In the genomic region with DNA sequence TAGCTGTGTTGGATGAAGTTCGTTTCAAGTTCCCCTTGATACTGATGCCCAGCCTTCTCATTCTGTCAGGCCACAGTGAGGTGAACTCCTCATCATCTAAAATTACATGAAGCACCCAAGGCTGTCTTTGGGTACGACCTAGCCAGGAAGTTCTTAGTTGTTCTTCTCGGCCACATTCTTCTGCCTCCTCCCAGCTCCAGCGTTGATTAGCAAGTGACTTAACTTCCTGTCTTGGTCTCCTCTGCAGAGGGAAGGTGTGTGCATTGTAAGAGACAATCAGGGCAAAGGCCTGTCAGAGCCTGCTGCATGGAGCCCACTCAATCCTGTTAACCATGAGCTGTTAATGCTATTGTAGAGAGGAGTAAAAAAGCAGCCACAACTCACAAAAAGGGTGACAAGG, we compare ENCODE assay signal across 15 cellular contexts. TPM values are rescaled to one million over a fixed set of nuclear protein-coding genes. Genes with fewer than 3 reads are reported as not detected.
DNase-seq lines count a peak whose midpoint lies in the region; ATAC-seq and TF ChIP-seq lines count a peak whose summit lies in the region.
"Had no signal": no experiment of that assay in that cellular context is flagged by ENCODE, and none has a peak within 500 bp of the region (broad histone marks: within the 10 kb centered on the region; RNA-seq: fewer than 3 reads in every experiment).

No MANE protein-coding gene starts in this region.

- no peak for DNase-seq in activated naive CD8-positive, alpha-beta T cell treated with anti-CD3 and anti-CD28 coated beads, Interleukin-2, amount 10 ng/mL, durations not matched to agents 7 days and 5 days
- no peak for DNase-seq in activated naive CD8-positive, alpha-beta T cell treated with anti-CD3 and anti-CD28 coated beads for 36 hours
- DNase-seq in OCI-LY7 (ENCODE audit: low spot score) = peak; percentile 17
- DNase-seq in natural killer cell = no peak
- no peak for DNase-seq in HUDEP-2 (lab: John Stamatoyannopoulos, UW; ENCODE audit: unreplicated experiment in 76 of 76)
- DNase-seq: BE2C; Caco-2; CD8-positive, alpha-beta T cell; GF-D8; GM23248; IMR-90 had no signal

- TF ChIP-seq CTCF in OCI-LY7 (conservative IDR thresholded peaks at IDR 0.05; ENCODE audit: low read length) = no peak
- no peak for TF ChIP-seq CTCF in natural killer cell (IDR thresholded peaks at IDR 0.05)

- H3K27me3 Mint-ChIP-seq in activated naive CD8-positive, alpha-beta T cell treated with anti-CD3 and anti-CD28 coated beads, Interleukin-2, amount 10 ng/mL, durations not matched to agents 7 days and 5 days = no peaks in the 10 kb centered on the region
- peaks cover 6% of the 10 kb centered on the region for H3K27me3 Mint-ChIP-seq in activated naive CD8-positive, alpha-beta T cell treated with anti-CD3 and anti-CD28 coated beads for 36 hours
- H3K27me3 Mint-ChIP-seq in natural killer cell (ENCODE audit: low read depth in 2 of 2) = peaks cover 0 to 2% of the 10 kb centered on the region in 2 donors

- intact Hi-C loops in OCI-LY7 (cut with micrococcal nuclease; ENCODE audit: unreplicated experiment) = no loop called here
- intact Hi-C loops in natural killer cell (cut with micrococcal nuclease) = no loop called here

- no peaks in the 10 kb centered on the region for H3K9me3 ChIP-seq in OCI-LY7 (ENCODE audit: low read length)
- H3K9me3 ChIP-seq: BE2C had no signal

- H3K4me3 ChIP-seq in OCI-LY7 (ENCODE audit: low read depth, low read length, poor library complexity, severe bottlenecking) = no peak overlapping the region
- H3K4me3 ChIP-seq: A549, GM23248 had no signal

- no peak overlapping the region for H3K27ac ChIP-seq in OCI-LY7 (ENCODE audit: low read depth, low read length, poor library complexity, severe bottlenecking)
- H3K27ac ChIP-seq: A549, GM23248 had no signal

- no peaks in the 10 kb centered on the region for H3K9me2 ChIP-seq in OCI-LY7 (ENCODE audit: insufficient read depth, low read length)

- CTCF ChIA-PET in OCI-LY7 (lab: Charles Lee; ENCODE audit: unreplicated experiment) = no interaction called here

- no peaks in the 10 kb centered on the region for H3K36me3 ChIP-seq in OCI-LY7 (ENCODE audit: insufficient read depth, low read length)
- H3K36me3 ChIP-seq: BE2C had no signal

- peak overlapping the region; percentile 54 for H3K27ac Mint-ChIP-seq in activated naive CD8-positive, alpha-beta T cell treated with anti-CD3 and anti-CD28 coated beads, Interleukin-2, amount 10 ng/mL, durations not matched to agents 7 days and 5 days
- H3K27ac Mint-ChIP-seq in activated naive CD8-positive, alpha-beta T cell treated with anti-CD3 and anti-CD28 coated beads for 36 hours = no peak overlapping the region
- H3K27ac Mint-ChIP-seq in natural killer cell = peak overlapping the region; percentile 41 to 80
- H3K27ac Mint-ChIP-seq: CD8-positive, alpha-beta T cell had no signal

- H3K4me1 Mint-ChIP-seq in activated naive CD8-positive, alpha-beta T cell treated with anti-CD3 and anti-CD28 coated beads, Interleukin-2, amount 10 ng/mL, durations not matched to agents 7 days and 5 days = no peaks in the 10 kb centered on the region
- no peaks in the 10 kb centered on the region for H3K4me1 Mint-ChIP-seq in activated naive CD8-positive, alpha-beta T cell treated with anti-CD3 and anti-CD28 coated beads for 36 hours
- peaks cover 20 to 35% of the 10 kb centered on the region in 2 donors for H3K4me1 Mint-ChIP-seq in natural killer cell
- H3K4me1 Mint-ChIP-seq: CD14-positive monocyte had no signal

- peaks cover 7% of the 10 kb centered on the region for H3K4me1 ChIP-seq in OCI-LY7 (ENCODE audit: insufficient read depth, low read length, poor library complexity, severe bottlenecking)
- H3K4me1 ChIP-seq: A549, BE2C, Caco-2 had no signal

- no peaks in the 10 kb centered on the region for H3K36me3 Mint-ChIP-seq in activated naive CD8-positive, alpha-beta T cell treated with anti-CD3 and anti-CD28 coated beads, Interleukin-2, amount 10 ng/mL, durations not matched to agents 7 days and 5 days
- H3K36me3 Mint-ChIP-seq in activated naive CD8-positive, alpha-beta T cell treated with anti-CD3 and anti-CD28 coated beads for 36 hours = no peaks in the 10 kb centered on the region
- H3K36me3 Mint-ChIP-seq in natural killer cell = no peaks in the 10 kb centered on the region
- H3K36me3 Mint-ChIP-seq: CD14-positive monocyte; CD8-positive, alpha-beta T cell had no signal

- peaks cover 4% of the 10 kb centered on the region for H3K9me3 Mint-ChIP-seq in activated naive CD8-positive, alpha-beta T cell treated with anti-CD3 and anti-CD28 coated beads, Interleukin-2, amount 10 ng/mL, durations not matched to agents 7 days and 5 days
- H3K9me3 Mint-ChIP-seq in activated naive CD8-positive, alpha-beta T cell treated with anti-CD3 and anti-CD28 coated beads for 36 hours = peaks cover 8% of the 10 kb centered on the region
- H3K9me3 Mint-ChIP-seq in natural killer cell = peaks cover 3 to 5% of the 10 kb centered on the region in 2 donors

- peak overlapping the region; percentile 25; the same call in 1 of the 2 replicates for H2AFZ ChIP-seq in OCI-LY7 (ENCODE audit: low read length)
- H2AFZ ChIP-seq: GM23248 had no signal

- no peaks in the 10 kb centered on the region for H3K79me2 ChIP-seq in OCI-LY7 (ENCODE audit: insufficient read depth, low read depth, low read length)

- no TSS peak for BruUV-seq in OCI-LY7 (replicated peaks; lab: Mats Ljungman, UMichigan)

- POLR2A ChIA-PET in activated naive CD8-positive, alpha-beta T cell treated with anti-CD3 and anti-CD28 coated beads, Interleukin-2, amount 10 ng/mL, durations not matched to agents 7 days and 5 days (lab: Charles Lee) = no interaction called here
- POLR2A ChIA-PET in OCI-LY7 (lab: Charles Lee) = no interaction called here

- H4K20me1 ChIP-seq in OCI-LY7 (ENCODE audit: insufficient read depth, low read length) = no peaks in the 10 kb centered on the region

- H3K4me2 ChIP-seq in OCI-LY7 (ENCODE audit: low read length) = no peak overlapping the region
- H3K4me2 ChIP-seq: A549 had no signal

- peak overlapping the region; percentile 1 for H3K4me3 Mint-ChIP-seq in activated naive CD8-positive, alpha-beta T cell treated with anti-CD3 and anti-CD28 coated beads, Interleukin-2, amount 10 ng/mL, durations not matched to agents 7 days and 5 days
- no peak overlapping the region for H3K4me3 Mint-ChIP-seq in activated naive CD8-positive, alpha-beta T cell treated with anti-CD3 and anti-CD28 coated beads for 36 hours
- no peak overlapping the region for H3K4me3 Mint-ChIP-seq in natural killer cell
- H3K4me3 Mint-ChIP-seq: CD14-positive monocyte; CD8-positive, alpha-beta T cell had no signal

- no peak for ATAC-seq in activated naive CD8-positive, alpha-beta T cell treated with anti-CD3 and anti-CD28 coated beads, Interleukin-2, amount 10 ng/mL, durations not matched to agents 7 days and 5 days (ENCODE audit: low read depth)
- ATAC-seq in natural killer cell (peak in 2 of 3 donors; percentile 38 to 58), GM18873 (IDR thresholded peaks at IDR 0.05; ENCODE audit: low FRiP score, unreplicated experiment) (no peak)
- ATAC-seq: A549; CD8-positive, alpha-beta T cell; HCT116 had no signal

RNA-seq across cellular contexts. Expression of gene CPXM2, which starts 43.2 kb away (rescaled TPM):
- not detected for total RNA-seq in activated naive CD8-positive, alpha-beta T cell treated with anti-CD3 and anti-CD28 coated beads, Interleukin-2, amount 10 ng/mL, durations not matched to agents 7 days and 5 days
- not detected for total RNA-seq in activated naive CD8-positive, alpha-beta T cell treated with anti-CD3 and anti-CD28 coated beads for 36 hours
- total RNA-seq in OCI-LY7 (2014; rRNA removed; shearing (Covaris generic)) = not detected in 2 replicates
- not detected in 2 replicates for total RNA-seq in OCI-LY7 (2022)
- not detected for total RNA-seq in natural killer cell
- total RNA-seq: Caco-2; CD8-positive, alpha-beta T cell; IMR-90 had no signal

Comparison
In these comparisons a context has a peak if more than half of its experiments do, and no peak if none do; other contexts are left out.
1. ATAC-seq: peak in natural killer cell (2 of 3); none in activated naive CD8-positive, alpha-beta T cell treated with anti-CD3 and anti-CD28 coated beads, Interleukin-2, amount 10 ng/mL, durations not matched to agents 7 days and 5 days (single experiment) and GM18873 (single experiment).